Comparison of ENCODE assay signal across 7 cellular contexts in genomic region chr7:94368371-94368791, GRCh38. TPM values are rescaled to one million over a fixed set of nuclear protein-coding genes. Genes with fewer than 3 reads are reported as not detected.
DNase-seq lines count a peak whose midpoint lies in the region; ATAC-seq and TF ChIP-seq lines count a peak whose summit lies in the region.

No MANE protein-coding gene starts in this region.

- peak overlapping the region; percentile 17 for H3K4me3 ChIP-seq in urinary bladder (ENCODE audit: low read depth, low read length)
- H3K4me3 ChIP-seq in right lobe of liver, result no peak overlapping the region
- H3K4me3 ChIP-seq in Karpas-422 (ENCODE audit: low read length), result no peak overlapping the region

- H3K9ac ChIP-seq in Karpas-422 (ENCODE audit: low read length), result no peak overlapping the region

- no peak overlapping the region for H2AFZ ChIP-seq in Karpas-422 (ENCODE audit: low read length)

- H3K36me3 ChIP-seq in urinary bladder (ENCODE audit: insufficient read depth) (no peaks in the 10 kb centered on the region), right lobe of liver (no peaks in the 10 kb centered on the region), Karpas-422 (ENCODE audit: insufficient read depth, low read length) (no peaks in the 10 kb centered on the region)

- no peaks in the 10 kb centered on the region for H3K79me2 ChIP-seq in Karpas-422 (ENCODE audit: low read length)

- no peaks in the 10 kb centered on the region for H4K20me1 ChIP-seq in Karpas-422 (ENCODE audit: insufficient read depth, low read depth, low read length)

- no peak for ATAC-seq in right lobe of liver

- H3K27me3 ChIP-seq in right lobe of liver (no peaks in the 10 kb centered on the region), Karpas-422 (ENCODE audit: low read length) (no peaks in the 10 kb centered on the region)

- H3K27ac ChIP-seq in urinary bladder (ENCODE audit: low read depth) (no peak overlapping the region), right lobe of liver (no peak overlapping the region), Karpas-422 (ENCODE audit: low read length) (no peak overlapping the region)

- TF ChIP-seq POLR2A in right lobe of liver (IDR thresholded peaks at IDR 0.05), result no peak

- H3K9me3 ChIP-seq in right lobe of liver (no peaks in the 10 kb centered on the region), Karpas-422 (ENCODE audit: low read length) (no peaks in the 10 kb centered on the region)

- in situ Hi-C loops in KBM-7 (cut with MboI; ENCODE audit: low pct_unique_long_range_greater_than_20kb, low sequenced_read_pairs), result no loop called here

- H3K4me2 ChIP-seq in Karpas-422 (ENCODE audit: low read depth, low read length, poor library complexity, severe bottlenecking), result no peak overlapping the region

- H3K9me2 ChIP-seq in Karpas-422 (replicated peaks; ENCODE audit: insufficient read depth, low read length), result no peaks in the 10 kb centered on the region

- H3K4me1 ChIP-seq in urinary bladder (ENCODE audit: insufficient read depth), result no peaks in the 10 kb centered on the region
- no peaks in the 10 kb centered on the region for H3K4me1 ChIP-seq in right lobe of liver
- H3K4me1 ChIP-seq in Karpas-422 (ENCODE audit: low read length), result no peaks in the 10 kb centered on the region

- no peak for TF ChIP-seq CTCF in right lobe of liver (IDR thresholded peaks at IDR 0.05)

- WGBS in urinary bladder, result 8% methylated on average over 5 of the region's 5 CpGs
- 37% methylated on average over 5 of the region's 5 CpGs for WGBS in right lobe of liver (ENCODE audit: insufficient coverage, low coverage, low lambda C conversion rate, missing lambda C conversion rate)

- DNase-seq in NCI-H1092 treated with DMSO at 0.1 percent for 48 hours (lab: John Stamatoyannopoulos, UW), result peak; percentile 75
- peak; percentile 78 for DNase-seq in brain pericyte (ENCODE audit: low read depth, low spot score)
- peak; percentile 9 to 91 for DNase-seq in lung microvascular endothelial cell (ENCODE audit: low read depth in 2 of 2)
- DNase-seq in KBM-7, result no peak
- no peak for DNase-seq in right lobe of liver
- DNase-seq in Karpas-422, result no peak

- intact Hi-C loops in right lobe of liver (cut with DNase I), result no loop called here

RNA-seq across cellular contexts. Expression of gene COL1A2, which starts 26.3 kb away (rescaled TPM):
- total RNA-seq in lung microvascular endothelial cell, result 9.8 and 13.3 TPM in 2 replicates
- 11,897 TPM for total RNA-seq in urinary bladder
- 1,063 TPM for polyA plus RNA-seq in urinary bladder
- total RNA-seq in right lobe of liver, result 10 to 100 TPM in 5 of 6 experiments, 1 to 10 TPM in 1; 5.6 to 49.8 (median 18.4) TPM
- not detected in 2 replicates for total RNA-seq in Karpas-422 (2014; rRNA removed; shearing (Covaris generic); ENCODE audit: low replicate concordance)

Comparison
In these comparisons a context has a peak if more than half of its experiments do, and no peak if none do; other contexts are left out.
1. DNase-seq: peak in NCI-H1092 treated with DMSO at 0.1 percent for 48 hours (single experiment), brain pericyte (single experiment) and lung microvascular endothelial cell (2 of 2); none in KBM-7 (single experiment), right lobe of liver (0 of 3) and Karpas-422 (single experiment).
2. RNA of gene COL1A2, which starts 26.3 kb away (total RNA-seq): 11,897 TPM in urinary bladder (single experiment); 5.6 to 49.8 TPM in right lobe of liver, 9.8 to 13.3 TPM in lung microvascular endothelial cell and not detected in Karpas-422; every median in the first group is over 100 times any median in the second.